In genomic region chr3:88203537-88204143, GRCh38 we compare ENCODE assay signal across 8 cellular contexts. TPM values are rescaled to one million over a fixed set of nuclear protein-coding genes. Genes with fewer than 3 reads are reported as not detected.
DNase-seq lines count a peak whose midpoint lies in the region; FAIRE-seq and TF ChIP-seq lines count a peak whose summit lies in the region.

No MANE protein-coding gene starts in this region.

- H3K27me3 Mint-ChIP-seq in astrocyte (ENCODE audit: low read depth, unreplicated experiment) = peaks cover 1% of the 10 kb centered on the region

- H3K27me3 ChIP-seq in HAP-1 (ENCODE audit: low read depth) = no peaks in the 10 kb centered on the region
- H3K27me3 ChIP-seq in astrocyte (ENCODE audit: insufficient read depth, low read length) = no peaks in the 10 kb centered on the region

- FAIRE-seq in astrocyte (lab: Jason Lieb, UNC) = peak; percentile 85

- H3K4me2 ChIP-seq in astrocyte (ENCODE audit: low read length) = peak overlapping the region; percentile 48

- H3K9me3 ChIP-seq in HAP-1 (no peaks in the 10 kb centered on the region), astrocyte (ENCODE audit: insufficient read depth, low read depth, low read length) (no peaks in the 10 kb centered on the region)

- no peaks in the 10 kb centered on the region for H3K36me3 Mint-ChIP-seq in astrocyte (ENCODE audit: low read depth, unreplicated experiment)

- H3K4me3 ChIP-seq in HAP-1 (no peak overlapping the region), astrocyte (ENCODE audit: insufficient read depth, low read depth, low read length) (no peak overlapping the region)

- TF ChIP-seq CTCF in LNCAP (IDR thresholded peaks at IDR 0.05) (peak; percentile 86), astrocyte (IDR thresholded peaks at IDR 0.05; ENCODE audit: insufficient read depth, low read depth, low read length) (peak; percentile 97)

- no peaks in the 10 kb centered on the region for H3K79me2 ChIP-seq in astrocyte (ENCODE audit: insufficient read depth, low read length)

- no peak overlapping the region for H3K27ac ChIP-seq in astrocyte (ENCODE audit: low read depth, low read length)

- DNase-seq in NCI-H2081 (lab: John Stamatoyannopoulos, UW) (peak; percentile 41 to 64), NCI-H2081 treated with DMSO at 0.1 percent for 48 hours (lab: John Stamatoyannopoulos, UW) (no peak), HAP-1 (ENCODE audit: low spot score in 2 of 2) (peak; percentile 51 to 84), SKM-1 (lab: John Stamatoyannopoulos, UW; ENCODE audit: unreplicated experiment) (peak; percentile 17), astrocyte (ENCODE audit: low read depth) (peak; percentile 34), hypothalamus (lab: John Stamatoyannopoulos, UW) (peak in 45 of 51 donors; percentile 1 to 81 (median 49)), smooth muscle cell of the brain vasculature (ENCODE audit: low read depth, low spot score) (peak; percentile 65)

- H3K9ac ChIP-seq in astrocyte (ENCODE audit: low read length) = no peak overlapping the region

- H3K4me1 Mint-ChIP-seq in astrocyte (ENCODE audit: low read depth, unreplicated experiment) = no peaks in the 10 kb centered on the region

- no peaks in the 10 kb centered on the region for H4K20me1 ChIP-seq in astrocyte (ENCODE audit: insufficient read depth, low read length)

- H3K9me3 Mint-ChIP-seq in astrocyte (ENCODE audit: unreplicated experiment) = no peaks in the 10 kb centered on the region

- H3K27ac Mint-ChIP-seq in astrocyte (ENCODE audit: unreplicated experiment) = no peak overlapping the region

- H3K36me3 ChIP-seq in HAP-1 (replicated peaks) (no peaks in the 10 kb centered on the region), astrocyte (ENCODE audit: insufficient read depth, low read length) (no peaks in the 10 kb centered on the region)

- in situ Hi-C loops in HAP-1 (cut with MboI; ENCODE audit: low sequenced_read_pairs) = loop anchor here (10.0 to 25.0 kb wide), 2 partner anchors 909 to 1981 kb away; partner anchors contain the start of gene EPHA3

- H2AFZ ChIP-seq in astrocyte (ENCODE audit: low read depth, low read length) = peak overlapping the region; percentile 19

- H3K4me1 ChIP-seq in HAP-1 (no peaks in the 10 kb centered on the region), astrocyte (ENCODE audit: insufficient read depth, low read length) (no peaks in the 10 kb centered on the region)

- no peak overlapping the region for H3K4me3 Mint-ChIP-seq in astrocyte (ENCODE audit: unreplicated experiment)

RNA-seq across cellular contexts. Expression of gene C3orf38, which starts 53.9 kb away (rescaled TPM):
- total RNA-seq in astrocyte = 35.0 and 37.9 TPM in 2 replicates
